In genomic region chr1:32350785-32351076, GRCh38 we compare ENCODE assay signal across 8 cellular contexts. TPM values are rescaled to one million over a fixed set of nuclear protein-coding genes. Genes with fewer than 3 reads are reported as not detected.
DNase-seq lines count a peak whose midpoint lies in the region; ATAC-seq, FAIRE-seq and TF ChIP-seq lines count a peak whose summit lies in the region.

No MANE protein-coding gene starts in this region.

- CTCF ChIA-PET in HepG2 (lab: Yijun Ruan, JAX; ENCODE audit: low intra/inter-chr PET ratio, low total read pairs), result interaction anchor here (1.5 kb wide), 1 partner anchor 15 kb away, joined by 4 read pairs; the partner anchor contains the start of gene MARCKSL1

- no peaks in the 10 kb centered on the region for H3K27me3 ChIP-seq in HepG2 (ENCODE audit: control insufficient read depth in 1 of 2, insufficient read depth in 2 of 2, low read length in 2 of 2)

- peak overlapping the region; percentile 92 for H3K27ac ChIP-seq in HepG2 (ENCODE audit: extremely low read length, insufficient read depth, low read length)
- H3K27ac ChIP-seq in substantia nigra (ENCODE audit: low read depth, low read length, poor library complexity, severe bottlenecking), result peak overlapping the region; percentile 98

- no peak overlapping the region for H2AFZ ChIP-seq in HepG2 (ENCODE audit: low read length)

- in situ Hi-C loops in HepG2 (cut with HindIII; ENCODE audit: extremely low pct_ligation_motif_present, low pct_unique_long_range_greater_than_20kb), result no loop called here

- WGBS in HepG2 (ENCODE audit: low lambda C conversion rate), result 73% methylated on average over 6 of the region's 6 CpGs

- no peaks in the 10 kb centered on the region for H4K20me1 ChIP-seq in HepG2 (ENCODE audit: insufficient read depth, low read length)

- TSS peak; percentile 62 for BruUV-seq in HepG2 (replicated peaks; lab: Mats Ljungman, UMichigan)

- TF ChIP-seq RAD21 in HepG2 (CRISPR knock-in tag; IDR thresholded peaks at IDR 0.05), result no peak

- TF ChIP-seq POLR2A in HepG2 (IDR thresholded peaks at IDR 0.05; ENCODE audit: insufficient read depth in 1 of 2, low read depth in 2 of 2, low read length in 2 of 2), result no peak

- H3K4me3 Mint-ChIP-seq in activated CD4-positive, alpha-beta T cell treated with anti-CD3 and anti-CD28 coated beads, Interleukin-2, amount 10 ng/mL, durations not matched to agents 24 days and 14 days, result peak overlapping the region; percentile 86

- TF ChIP-seq EP300 in HepG2 (IDR thresholded peaks at IDR 0.05; ENCODE audit: low read depth in 2 of 2, low read length in 2 of 2) (no peak), HepG2 (CRISPR knock-in tag; IDR thresholded peaks at IDR 0.05; ENCODE audit: borderline replicate concordance) (no peak)

- peak overlapping the region; percentile 65 for H3K27ac Mint-ChIP-seq in activated CD4-positive, alpha-beta T cell treated with anti-CD3 and anti-CD28 coated beads, Interleukin-2, amount 10 ng/mL, durations not matched to agents 24 days and 14 days
- peak overlapping the region; percentile 12 to 40 for H3K27ac Mint-ChIP-seq in activated naive CD4-positive, alpha-beta T cell treated with anti-CD3 and anti-CD28 coated beads, Interleukin-2, amount 50 U/mL, for 72 hours

- H3K27me3 Mint-ChIP-seq in activated CD4-positive, alpha-beta T cell treated with anti-CD3 and anti-CD28 coated beads, Interleukin-2, amount 10 ng/mL, durations not matched to agents 24 days and 14 days, result peaks cover 4% of the 10 kb centered on the region

- H3K9me3 ChIP-seq in HepG2 (ENCODE audit: low read length), result no peaks in the 10 kb centered on the region

- no peak overlapping the region for H3K4me2 ChIP-seq in HepG2 (ENCODE audit: low read depth, low read length)

- H3K9ac ChIP-seq in HepG2 (ENCODE audit: insufficient read depth, low read depth, low read length), result no peak overlapping the region

- TF ChIP-seq CTCF in HepG2 (CRISPR knock-in tag; IDR thresholded peaks at IDR 0.05), result no peak

- H3K4me1 Mint-ChIP-seq in activated CD4-positive, alpha-beta T cell treated with anti-CD3 and anti-CD28 coated beads, Interleukin-2, amount 10 ng/mL, durations not matched to agents 24 days and 14 days, result peaks cover 30% of the 10 kb centered on the region

- no peak for FAIRE-seq in HepG2 (lab: Jason Lieb, UNC)

- no peaks in the 10 kb centered on the region for H3K79me2 ChIP-seq in HepG2 (ENCODE audit: insufficient read depth, low read length)

- H3K4me3 ChIP-seq in HepG2 (replicated peaks in 1 of 3; ENCODE audit: insufficient read depth in 1 of 3, low read depth in 2 of 3, low read length in 3 of 3), result no peak overlapping the region; a peak in 1 of 6 replicates

- no peaks in the 10 kb centered on the region for H3K9me3 Mint-ChIP-seq in activated CD4-positive, alpha-beta T cell treated with anti-CD3 and anti-CD28 coated beads, Interleukin-2, amount 10 ng/mL, durations not matched to agents 24 days and 14 days
- H3K9me3 Mint-ChIP-seq in activated naive CD4-positive, alpha-beta T cell treated with anti-CD3 and anti-CD28 coated beads, Interleukin-2, amount 50 U/mL, for 72 hours, result no peaks in the 10 kb centered on the region

- peaks cover 74% of the 10 kb centered on the region for H3K4me1 ChIP-seq in HepG2 (ENCODE audit: insufficient read depth, low read length)

- no peak for ATAC-seq in activated naive CD4-positive, alpha-beta T cell treated with anti-CD3 and anti-CD28 coated beads, Interleukin-2, amount 50 U/mL, for 72 hours
- ATAC-seq in HepG2 (no peak), HG03432 (IDR thresholded peaks at IDR 0.05; ENCODE audit: unreplicated experiment) (no peak)

- no peaks in the 10 kb centered on the region for H3K36me3 Mint-ChIP-seq in activated CD4-positive, alpha-beta T cell treated with anti-CD3 and anti-CD28 coated beads, Interleukin-2, amount 10 ng/mL, durations not matched to agents 24 days and 14 days (ENCODE audit: low read depth)
- no peaks in the 10 kb centered on the region for H3K36me3 Mint-ChIP-seq in activated naive CD4-positive, alpha-beta T cell treated with anti-CD3 and anti-CD28 coated beads, Interleukin-2, amount 50 U/mL, for 72 hours

- DNase-seq in activated CD4-positive, alpha-beta T cell treated with anti-CD3 and anti-CD28 coated beads, Interleukin-2, amount 10 ng/mL, durations not matched to agents 24 days and 14 days, result no peak
- DNase-seq in activated CD4-positive, alpha-beta T cell treated with anti-CD3 and anti-CD28 coated beads, Interleukin-2, amount 50 U/mL, for 48 hours, result no peak
- DNase-seq in activated naive CD4-positive, alpha-beta T cell treated with anti-CD3 and anti-CD28 coated beads, Interleukin-2, amount 50 U/mL, for 72 hours (ENCODE audit: low spot score in 2 of 2), result no peak
- DNase-seq in HepG2 (ENCODE audit: low spot score), result no peak
- DNase-seq in substantia nigra (lab: John Stamatoyannopoulos, UW), result no peak
- no peak for DNase-seq in stimulated activated CD4-positive, alpha-beta T cell treated with anti-CD3 and anti-CD28 coated beads, Interleukin-4, amount 100 ng/mL, for 24 hours
- DNase-seq in NCI-H510A treated with DMSO at 0.1 percent for 48 hours (lab: John Stamatoyannopoulos, UW), result no peak

- intact Hi-C loops in activated CD4-positive, alpha-beta T cell treated with anti-CD3 and anti-CD28 coated beads, Interleukin-2, amount 10 ng/mL, durations not matched to agents 24 days and 14 days (cut with micrococcal nuclease), result loop anchor here (1.0 to 2.0 kb wide), 3 partner anchors 14 to 58 kb away; partner anchors contain the start of genes BSDC1, HDAC1 and MARCKSL1
- intact Hi-C loops in HepG2 (cut with micrococcal nuclease; ENCODE audit: unreplicated experiment), result loop anchor here (2.0 kb wide), 2 partner anchors 14 to 44 kb away; partner anchors contain the start of genes BSDC1 and MARCKSL1

- POLR2A ChIA-PET in HepG2 (lab: Yijun Ruan, JAX), result interaction anchor here (0.7 to 10.1 kb wide), 13 partner anchors 8 to 243 kb away, joined by 3 to 222 read pairs (median 12); partner anchors contain the start of genes BSDC1, HDAC1, KPNA6 and MARCKSL1

- no peaks in the 10 kb centered on the region for H3K36me3 ChIP-seq in HepG2 (replicated peaks in 1 of 2; ENCODE audit: control insufficient read depth in 1 of 2, insufficient read depth in 2 of 2, low read length in 2 of 2)

RNA-seq across cellular contexts. Expression of gene FAM229A, which starts 11.6 kb away (rescaled TPM):
- total RNA-seq in activated CD4-positive, alpha-beta T cell treated with anti-CD3 and anti-CD28 coated beads, Interleukin-2, amount 10 ng/mL, durations not matched to agents 24 days and 14 days, result 4.2 and 4.4 TPM in 2 replicates
- 1 to 10 TPM; 6.7 to 9.7 TPM for total RNA-seq in activated naive CD4-positive, alpha-beta T cell treated with anti-CD3 and anti-CD28 coated beads, Interleukin-2, amount 50 U/mL, for 72 hours
- 0.31 and 3.2 TPM in 2 replicates for total RNA-seq in HepG2 (2016; rRNA removed; fragmentation: Illumina TruSeq; extraction: Trizol)
- total RNA-seq in HepG2 (2016; cell fraction: cytosol; rRNA removed; fragmentation: Illumina TruSeq; extraction: Trizol; ENCODE audit: low read depth), result 0.71 TPM in 1 of 2 replicates, not detected in the other
- 0.46 and 3.1 TPM in 2 replicates for total RNA-seq in HepG2 (2016; cell fraction: insoluble cytoplasmic fraction; rRNA removed; fragmentation: Illumina TruSeq; extraction: Trizol)
- 0.12 and 0.65 TPM in 2 replicates for total RNA-seq in HepG2 (2016; cell fraction: membrane; rRNA removed; fragmentation: Illumina TruSeq; extraction: Trizol)
- 3.2 and 5.0 TPM in 2 replicates for total RNA-seq in HepG2 (2016; cell fraction: nucleus; rRNA removed; fragmentation: Illumina TruSeq; extraction: Trizol)
- polyA plus RNA-seq in HepG2 (2011; rRNA removed), result 17.6 and 21.8 TPM in 2 replicates
- 2.4 and 5.1 TPM in 2 replicates for polyA plus RNA-seq in HepG2 (2011; cell fraction: cytosol; rRNA removed)
- polyA plus RNA-seq in HepG2 (2011; cell fraction: nucleus; rRNA removed), result 142 and 179 TPM in 2 replicates
- polyA plus RNA-seq in HepG2 (2012), result 7.7 and 16.0 TPM in 2 replicates
- polyA plus RNA-seq in HepG2 (2016; cell fraction: cytosol; fragmentation: Illumina TruSeq; extraction: Trizol; ENCODE audit: low read depth), result 0.22 and 0.24 TPM in 2 replicates
- 0.81 and 0.98 TPM in 2 replicates for polyA plus RNA-seq in HepG2 (2016; cell fraction: insoluble cytoplasmic fraction; fragmentation: Illumina TruSeq; extraction: Trizol; ENCODE audit: low read depth)
- polyA plus RNA-seq in HepG2 (2016; cell fraction: membrane; fragmentation: Illumina TruSeq; extraction: Trizol; ENCODE audit: low read depth), result 0.13 and 0.55 TPM in 2 replicates
- polyA plus RNA-seq in HepG2 (2016; cell fraction: nucleus; fragmentation: Illumina TruSeq; extraction: Trizol; ENCODE audit: insufficient read depth, low read depth), result 26.3 and 28.4 TPM in 2 replicates
- polyA minus RNA-seq in HepG2 (2011; rRNA and poly(A)+ RNA removed; ENCODE audit: low replicate concordance), result 6.1 and 8.3 TPM in 2 replicates
- 1.3 and 1.8 TPM in 2 replicates for polyA minus RNA-seq in HepG2 (2011; cell fraction: cytosol; rRNA and poly(A)+ RNA removed)
- 16.6 and 17.9 TPM in 2 replicates for polyA minus RNA-seq in HepG2 (2011; cell fraction: nucleus; rRNA and poly(A)+ RNA removed)

RNA-seq across cellular contexts. Expression of gene TSSK3, which starts 11.6 kb away (rescaled TPM):
- total RNA-seq in activated CD4-positive, alpha-beta T cell treated with anti-CD3 and anti-CD28 coated beads, Interleukin-2, amount 10 ng/mL, durations not matched to agents 24 days and 14 days, result 1.0 and 2.3 TPM in 2 replicates
- total RNA-seq in activated naive CD4-positive, alpha-beta T cell treated with anti-CD3 and anti-CD28 coated beads, Interleukin-2, amount 50 U/mL, for 72 hours, result 1 to 10 TPM; 1.2 to 1.7 TPM
- 0.62 and 1.0 TPM in 2 replicates for total RNA-seq in HepG2 (2016; rRNA removed; fragmentation: Illumina TruSeq; extraction: Trizol)
- total RNA-seq in HepG2 (2016; cell fraction: cytosol; rRNA removed; fragmentation: Illumina TruSeq; extraction: Trizol; ENCODE audit: low read depth), result not detected in 2 replicates
- 2.0 TPM in 1 of 2 replicates, not detected in the other for total RNA-seq in HepG2 (2016; cell fraction: insoluble cytoplasmic fraction; rRNA removed; fragmentation: Illumina TruSeq; extraction: Trizol)
- total RNA-seq in HepG2 (2016; cell fraction: membrane; rRNA removed; fragmentation: Illumina TruSeq; extraction: Trizol), result 0.53 TPM in 1 of 2 replicates, not detected in the other
- total RNA-seq in HepG2 (2016; cell fraction: nucleus; rRNA removed; fragmentation: Illumina TruSeq; extraction: Trizol), result 0.85 and 3.2 TPM in 2 replicates
- 1.1 and 2.0 TPM in 2 replicates for polyA plus RNA-seq in HepG2 (2011; rRNA removed)
- 0.31 and 0.35 TPM in 2 replicates for polyA plus RNA-seq in HepG2 (2011; cell fraction: cytosol; rRNA removed)
- polyA plus RNA-seq in HepG2 (2011; cell fraction: nucleus; rRNA removed), result 5.2 and 6.5 TPM in 2 replicates
- polyA plus RNA-seq in HepG2 (2012), result 5.4 and 6.5 TPM in 2 replicates
- polyA plus RNA-seq in HepG2 (2016; cell fraction: cytosol; fragmentation: Illumina TruSeq; extraction: Trizol; ENCODE audit: low read depth), result not detected in 2 replicates
- polyA plus RNA-seq in HepG2 (2016; cell fraction: insoluble cytoplasmic fraction; fragmentation: Illumina TruSeq; extraction: Trizol; ENCODE audit: low read depth), result 0.23 TPM in 1 of 2 replicates, not detected in the other
- polyA plus RNA-seq in HepG2 (2016; cell fraction: membrane; fragmentation: Illumina TruSeq; extraction: Trizol; ENCODE audit: low read depth), result 0.43 TPM in 1 of 2 replicates, not detected in the other
- polyA plus RNA-seq in HepG2 (2016; cell fraction: nucleus; fragmentation: Illumina TruSeq; extraction: Trizol; ENCODE audit: insufficient read depth, low read depth), result 3.9 TPM in 2 replicates
- 1.1 and 2.7 TPM in 2 replicates for polyA minus RNA-seq in HepG2 (2011; rRNA and poly(A)+ RNA removed; ENCODE audit: low replicate concordance)
- polyA minus RNA-seq in HepG2 (2011; cell fraction: cytosol; rRNA and poly(A)+ RNA removed), result not detected in 2 replicates
- 2.3 and 3.6 TPM in 2 replicates for polyA minus RNA-seq in HepG2 (2011; cell fraction: nucleus; rRNA and poly(A)+ RNA removed)

RNA-seq across cellular contexts. Expression of gene MARCKSL1, which starts 14.7 kb away (rescaled TPM):
- total RNA-seq in activated CD4-positive, alpha-beta T cell treated with anti-CD3 and anti-CD28 coated beads, Interleukin-2, amount 10 ng/mL, durations not matched to agents 24 days and 14 days, result 34.8 and 36.6 TPM in 2 replicates
- total RNA-seq in activated naive CD4-positive, alpha-beta T cell treated with anti-CD3 and anti-CD28 coated beads, Interleukin-2, amount 50 U/mL, for 72 hours, result 10 to 100 TPM; 10.6 to 47.0 TPM
- 81.9 and 85.1 TPM in 2 replicates for total RNA-seq in HepG2 (2016; rRNA removed; fragmentation: Illumina TruSeq; extraction: Trizol)
- total RNA-seq in HepG2 (2016; cell fraction: cytosol; rRNA removed; fragmentation: Illumina TruSeq; extraction: Trizol; ENCODE audit: low read depth), result 39.3 and 48.2 TPM in 2 replicates
- 79.9 and 80.4 TPM in 2 replicates for total RNA-seq in HepG2 (2016; cell fraction: insoluble cytoplasmic fraction; rRNA removed; fragmentation: Illumina TruSeq; extraction: Trizol)
- total RNA-seq in HepG2 (2016; cell fraction: membrane; rRNA removed; fragmentation: Illumina TruSeq; extraction: Trizol), result 99.4 and 121 TPM in 2 replicates
- 41.2 and 48.0 TPM in 2 replicates for total RNA-seq in HepG2 (2016; cell fraction: nucleus; rRNA removed; fragmentation: Illumina TruSeq; extraction: Trizol)
- 134 and 155 TPM in 2 replicates for polyA plus RNA-seq in HepG2 (2011; rRNA removed)
- 175 and 198 TPM in 2 replicates for polyA plus RNA-seq in HepG2 (2011; cell fraction: cytosol; rRNA removed)
- polyA plus RNA-seq in HepG2 (2011; cell fraction: nucleus; rRNA removed), result 42.9 and 54.2 TPM in 2 replicates
- 93.4 and 110 TPM in 2 replicates for polyA plus RNA-seq in HepG2 (2012)
- polyA plus RNA-seq in HepG2 (2016; cell fraction: cytosol; fragmentation: Illumina TruSeq; extraction: Trizol; ENCODE audit: low read depth), result 130 and 155 TPM in 2 replicates
- 249 and 301 TPM in 2 replicates for polyA plus RNA-seq in HepG2 (2016; cell fraction: insoluble cytoplasmic fraction; fragmentation: Illumina TruSeq; extraction: Trizol; ENCODE audit: low read depth)
- polyA plus RNA-seq in HepG2 (2016; cell fraction: membrane; fragmentation: Illumina TruSeq; extraction: Trizol; ENCODE audit: low read depth), result 253 and 267 TPM in 2 replicates
- polyA plus RNA-seq in HepG2 (2016; cell fraction: nucleus; fragmentation: Illumina TruSeq; extraction: Trizol; ENCODE audit: insufficient read depth, low read depth), result 142 and 146 TPM in 2 replicates
- 31.7 and 183 TPM in 2 replicates for polyA minus RNA-seq in HepG2 (2011; rRNA and poly(A)+ RNA removed; ENCODE audit: low replicate concordance)
- 56.3 and 59.3 TPM in 2 replicates for polyA minus RNA-seq in HepG2 (2011; cell fraction: cytosol; rRNA and poly(A)+ RNA removed)
- 34.6 and 44.4 TPM in 2 replicates for polyA minus RNA-seq in HepG2 (2011; cell fraction: nucleus; rRNA and poly(A)+ RNA removed)

RNA-seq across cellular contexts. Expression of gene BSDC1, which starts 43.5 kb away (rescaled TPM):
- 44.8 and 49.5 TPM in 2 replicates for total RNA-seq in activated CD4-positive, alpha-beta T cell treated with anti-CD3 and anti-CD28 coated beads, Interleukin-2, amount 10 ng/mL, durations not matched to agents 24 days and 14 days
- 10 to 100 TPM; 41.8 to 53.0 TPM for total RNA-seq in activated naive CD4-positive, alpha-beta T cell treated with anti-CD3 and anti-CD28 coated beads, Interleukin-2, amount 50 U/mL, for 72 hours
- 33.2 and 40.3 TPM in 2 replicates for total RNA-seq in HepG2 (2016; rRNA removed; fragmentation: Illumina TruSeq; extraction: Trizol)
- 10.7 and 10.9 TPM in 2 replicates for total RNA-seq in HepG2 (2016; cell fraction: cytosol; rRNA removed; fragmentation: Illumina TruSeq; extraction: Trizol; ENCODE audit: low read depth)
- 35.8 and 41.1 TPM in 2 replicates for total RNA-seq in HepG2 (2016; cell fraction: insoluble cytoplasmic fraction; rRNA removed; fragmentation: Illumina TruSeq; extraction: Trizol)
- 15.7 and 16.3 TPM in 2 replicates for total RNA-seq in HepG2 (2016; cell fraction: membrane; rRNA removed; fragmentation: Illumina TruSeq; extraction: Trizol)
- total RNA-seq in HepG2 (2016; cell fraction: nucleus; rRNA removed; fragmentation: Illumina TruSeq; extraction: Trizol), result 35.4 and 45.5 TPM in 2 replicates
- polyA plus RNA-seq in HepG2 (2011; rRNA removed), result 64.2 and 81.8 TPM in 2 replicates
- polyA plus RNA-seq in HepG2 (2011; cell fraction: cytosol; rRNA removed), result 39.7 and 41.1 TPM in 2 replicates
- polyA plus RNA-seq in HepG2 (2011; cell fraction: nucleus; rRNA removed), result 145 and 160 TPM in 2 replicates
- 41.1 and 50.3 TPM in 2 replicates for polyA plus RNA-seq in HepG2 (2012)
- polyA plus RNA-seq in HepG2 (2016; cell fraction: cytosol; fragmentation: Illumina TruSeq; extraction: Trizol; ENCODE audit: low read depth), result 2.1 and 2.8 TPM in 2 replicates
- polyA plus RNA-seq in HepG2 (2016; cell fraction: insoluble cytoplasmic fraction; fragmentation: Illumina TruSeq; extraction: Trizol; ENCODE audit: low read depth), result 28.1 and 29.2 TPM in 2 replicates
- polyA plus RNA-seq in HepG2 (2016; cell fraction: membrane; fragmentation: Illumina TruSeq; extraction: Trizol; ENCODE audit: low read depth), result 5.8 and 6.2 TPM in 2 replicates
- polyA plus RNA-seq in HepG2 (2016; cell fraction: nucleus; fragmentation: Illumina TruSeq; extraction: Trizol; ENCODE audit: insufficient read depth, low read depth), result 54.5 and 62.2 TPM in 2 replicates
- polyA minus RNA-seq in HepG2 (2011; rRNA and poly(A)+ RNA removed; ENCODE audit: low replicate concordance), result 42.3 and 46.5 TPM in 2 replicates
- 22.8 and 24.4 TPM in 2 replicates for polyA minus RNA-seq in HepG2 (2011; cell fraction: cytosol; rRNA and poly(A)+ RNA removed)
- 68.5 and 83.3 TPM in 2 replicates for polyA minus RNA-seq in HepG2 (2011; cell fraction: nucleus; rRNA and poly(A)+ RNA removed)

RNA-seq across cellular contexts. Expression of gene HDAC1, which starts 58.8 kb away (rescaled TPM):
- 181 and 184 TPM in 2 replicates for total RNA-seq in activated CD4-positive, alpha-beta T cell treated with anti-CD3 and anti-CD28 coated beads, Interleukin-2, amount 10 ng/mL, durations not matched to agents 24 days and 14 days
- 100 to 1,000 TPM; 185 to 200 TPM for total RNA-seq in activated naive CD4-positive, alpha-beta T cell treated with anti-CD3 and anti-CD28 coated beads, Interleukin-2, amount 50 U/mL, for 72 hours
- total RNA-seq in HepG2 (2016; rRNA removed; fragmentation: Illumina TruSeq; extraction: Trizol), result 93.5 and 109 TPM in 2 replicates
- 18.6 and 19.6 TPM in 2 replicates for total RNA-seq in HepG2 (2016; cell fraction: cytosol; rRNA removed; fragmentation: Illumina TruSeq; extraction: Trizol; ENCODE audit: low read depth)
- 97.8 and 111 TPM in 2 replicates for total RNA-seq in HepG2 (2016; cell fraction: insoluble cytoplasmic fraction; rRNA removed; fragmentation: Illumina TruSeq; extraction: Trizol)
- 26.5 and 28.5 TPM in 2 replicates for total RNA-seq in HepG2 (2016; cell fraction: membrane; rRNA removed; fragmentation: Illumina TruSeq; extraction: Trizol)
- total RNA-seq in HepG2 (2016; cell fraction: nucleus; rRNA removed; fragmentation: Illumina TruSeq; extraction: Trizol), result 69.7 and 73.3 TPM in 2 replicates
- 189 and 190 TPM in 2 replicates for polyA plus RNA-seq in HepG2 (2011; rRNA removed)
- polyA plus RNA-seq in HepG2 (2011; cell fraction: cytosol; rRNA removed), result 126 and 169 TPM in 2 replicates
- polyA plus RNA-seq in HepG2 (2011; cell fraction: nucleus; rRNA removed), result 278 and 321 TPM in 2 replicates
- polyA plus RNA-seq in HepG2 (2012), result 146 and 207 TPM in 2 replicates
- polyA plus RNA-seq in HepG2 (2016; cell fraction: cytosol; fragmentation: Illumina TruSeq; extraction: Trizol; ENCODE audit: low read depth), result 9.8 and 9.9 TPM in 2 replicates
- 105 and 112 TPM in 2 replicates for polyA plus RNA-seq in HepG2 (2016; cell fraction: insoluble cytoplasmic fraction; fragmentation: Illumina TruSeq; extraction: Trizol; ENCODE audit: low read depth)
- polyA plus RNA-seq in HepG2 (2016; cell fraction: membrane; fragmentation: Illumina TruSeq; extraction: Trizol; ENCODE audit: low read depth), result 15.6 and 18.2 TPM in 2 replicates
- 128 and 133 TPM in 2 replicates for polyA plus RNA-seq in HepG2 (2016; cell fraction: nucleus; fragmentation: Illumina TruSeq; extraction: Trizol; ENCODE audit: insufficient read depth, low read depth)
- polyA minus RNA-seq in HepG2 (2011; rRNA and poly(A)+ RNA removed; ENCODE audit: low replicate concordance), result 165 and 166 TPM in 2 replicates
- polyA minus RNA-seq in HepG2 (2011; cell fraction: cytosol; rRNA and poly(A)+ RNA removed), result 54.2 and 56.9 TPM in 2 replicates
- polyA minus RNA-seq in HepG2 (2011; cell fraction: nucleus; rRNA and poly(A)+ RNA removed), result 145 and 189 TPM in 2 replicates
